ENCODE assay signal across 1 cellular context in the genomic region with DNA sequence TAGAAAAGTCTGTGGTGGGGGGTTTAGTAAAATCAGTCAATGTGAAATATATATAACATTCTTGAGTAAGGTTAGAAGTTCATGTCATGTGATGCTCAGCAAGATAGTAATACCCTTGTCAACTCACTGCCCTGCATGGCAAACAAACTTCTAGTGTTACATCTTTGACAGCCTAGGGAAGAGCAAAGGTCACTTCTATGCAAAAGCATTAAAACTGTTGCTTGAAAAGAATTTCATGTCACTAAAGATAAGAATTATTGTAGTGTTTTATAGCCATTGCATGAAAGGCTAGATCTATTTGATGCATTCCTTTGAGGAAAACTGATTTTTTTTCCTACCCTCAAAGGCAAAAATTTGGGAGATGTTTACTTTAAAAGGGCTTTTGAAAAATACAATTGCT.
A peak's percentile ranks its signal among the peaks of the same experiment; 100 is the strongest.
TF ChIP-seq lines count a peak whose summit lies in the region.

No MANE protein-coding gene starts in this region.

TF ChIP-seq in HepG2, 621 proteins besides CTCF, POLR2A, EP300 and RAD21 (continued from another document and continues in another):
- TF ChIP-seq ARID3A (IDR thresholded peaks at IDR 0.05; ENCODE audit: low read depth, low read length): peak; percentile 47; the same call in 1 of the 2 replicates
- TF ChIP-seq TBP (CRISPR knock-in tag; IDR thresholded peaks at IDR 0.05): no peak
- TF ChIP-seq BRF2 (CRISPR knock-in tag; IDR thresholded peaks at IDR 0.05): no peak
- TF ChIP-seq REST (IDR thresholded peaks at IDR 0.05; ENCODE audit: borderline replicate concordance in 1 of 2, low read depth in 1 of 2, low read length in 2 of 2): no peak
- no peak for TF ChIP-seq ZNF292 (CRISPR knock-in tag; IDR thresholded peaks at IDR 0.05; ENCODE audit: borderline replicate concordance, low read depth)
- peak; percentile 59 for TF ChIP-seq TCF7 (IDR thresholded peaks at IDR 0.05; ENCODE audit: low read depth)
- peak; percentile 85 for TF ChIP-seq GATAD2A (CRISPR knock-in tag; IDR thresholded peaks at IDR 0.05)
- TF ChIP-seq ZNF644 (CRISPR knock-in tag; IDR thresholded peaks at IDR 0.05; ENCODE audit: low read depth): 0 out of 2 replicates have a peak, but pooled peaks have one; percentile 18
- peak; percentile 70; the same call in 1 of the 2 replicates for TF ChIP-seq SALL1 (CRISPR knock-in tag; IDR thresholded peaks at IDR 0.05)
- TF ChIP-seq ZNF576 (CRISPR knock-in tag; IDR thresholded peaks at IDR 0.05): no peak
- peak; percentile 25; the same call in 1 of the 2 replicates for TF ChIP-seq ZNF609 (CRISPR knock-in tag; IDR thresholded peaks at IDR 0.05; ENCODE audit: borderline replicate concordance)
- TF ChIP-seq, protein P1, sequence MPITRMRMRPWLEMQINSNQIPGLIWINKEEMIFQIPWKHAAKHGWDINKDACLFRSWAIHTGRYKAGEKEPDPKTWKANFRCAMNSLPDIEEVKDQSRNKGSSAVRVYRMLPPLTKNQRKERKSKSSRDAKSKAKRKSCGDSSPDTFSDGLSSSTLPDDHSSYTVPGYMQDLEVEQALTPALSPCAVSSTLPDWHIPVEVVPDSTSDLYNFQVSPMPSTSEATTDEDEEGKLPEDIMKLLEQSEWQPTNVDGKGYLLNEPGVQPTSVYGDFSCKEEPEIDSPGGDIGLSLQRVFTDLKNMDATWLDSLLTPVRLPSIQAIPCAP (CRISPR knock-in tag; IDR thresholded peaks at IDR 0.05; ENCODE audit: low read depth): no peak
- TF ChIP-seq SOX5 (CRISPR knock-in tag; IDR thresholded peaks at IDR 0.05; ENCODE audit: borderline replicate concordance): peak; percentile 62; the same call in 1 of the 2 replicates
- TF ChIP-seq HNF4A (CRISPR knock-in tag; IDR thresholded peaks at IDR 0.05): peak; percentile 93
- peak; percentile 84 for TF ChIP-seq HMG20A (CRISPR knock-in tag; IDR thresholded peaks at IDR 0.05; ENCODE audit: borderline replicate concordance)
- peak; percentile 31; the same call in 1 of the 2 replicates for TF ChIP-seq FOXJ3 (CRISPR knock-in tag; IDR thresholded peaks at IDR 0.05; ENCODE audit: borderline replicate concordance)
- TF ChIP-seq FOXK1 (CRISPR knock-in tag; IDR thresholded peaks at IDR 0.05; ENCODE audit: borderline replicate concordance, low read depth): 0 out of 2 replicates have a peak, but pooled peaks have one; percentile 30
- no peak for TF ChIP-seq DNMT3B (CRISPR knock-in tag; conservative IDR thresholded peaks at IDR 0.05)
- TF ChIP-seq, protein P2, sequence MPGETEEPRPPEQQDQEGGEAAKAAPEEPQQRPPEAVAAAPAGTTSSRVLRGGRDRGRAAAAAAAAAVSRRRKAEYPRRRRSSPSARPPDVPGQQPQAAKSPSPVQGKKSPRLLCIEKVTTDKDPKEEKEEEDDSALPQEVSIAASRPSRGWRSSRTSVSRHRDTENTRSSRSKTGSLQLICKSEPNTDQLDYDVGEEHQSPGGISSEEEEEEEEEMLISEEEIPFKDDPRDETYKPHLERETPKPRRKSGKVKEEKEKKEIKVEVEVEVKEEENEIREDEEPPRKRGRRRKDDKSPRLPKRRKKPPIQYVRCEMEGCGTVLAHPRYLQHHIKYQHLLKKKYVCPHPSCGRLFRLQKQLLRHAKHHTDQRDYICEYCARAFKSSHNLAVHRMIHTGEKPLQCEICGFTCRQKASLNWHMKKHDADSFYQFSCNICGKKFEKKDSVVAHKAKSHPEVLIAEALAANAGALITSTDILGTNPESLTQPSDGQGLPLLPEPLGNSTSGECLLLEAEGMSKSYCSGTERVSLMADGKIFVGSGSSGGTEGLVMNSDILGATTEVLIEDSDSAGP (CRISPR knock-in tag; IDR thresholded peaks at IDR 0.05; ENCODE audit: borderline replicate concordance): no peak
- TF ChIP-seq ARID5B (CRISPR knock-in tag; IDR thresholded peaks at IDR 0.05): peak; percentile 94
- TF ChIP-seq SOX6 (IDR thresholded peaks at IDR 0.05): no peak
- TF ChIP-seq SOX6 (CRISPR knock-in tag; IDR thresholded peaks at IDR 0.05): peak; percentile 29; the same call in 1 of the 2 replicates
- TF ChIP-seq, protein P3, sequence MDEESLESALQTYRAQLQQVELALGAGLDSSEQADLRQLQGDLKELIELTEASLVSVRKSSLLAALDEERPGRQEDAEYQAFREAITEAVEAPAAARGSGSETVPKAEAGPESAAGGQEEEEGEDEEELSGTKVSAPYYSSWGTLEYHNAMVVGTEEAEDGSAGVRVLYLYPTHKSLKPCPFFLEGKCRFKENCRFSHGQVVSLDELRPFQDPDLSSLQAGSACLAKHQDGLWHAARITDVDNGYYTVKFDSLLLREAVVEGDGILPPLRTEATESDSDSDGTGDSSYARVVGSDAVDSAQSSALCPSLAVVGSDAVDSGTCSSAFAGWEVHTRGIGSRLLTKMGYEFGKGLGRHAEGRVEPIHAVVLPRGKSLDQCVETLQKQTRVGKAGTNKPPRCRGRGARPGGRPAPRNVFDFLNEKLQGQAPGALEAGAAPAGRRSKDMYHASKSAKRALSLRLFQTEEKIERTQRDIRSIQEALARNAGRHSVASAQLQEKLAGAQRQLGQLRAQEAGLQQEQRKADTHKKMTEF (CRISPR knock-in tag; IDR thresholded peaks at IDR 0.05): 0 out of 2 replicates have a peak, but pooled peaks have one; percentile 34
